10 cellular contexts compared by ENCODE assay signal in the genomic region with DNA sequence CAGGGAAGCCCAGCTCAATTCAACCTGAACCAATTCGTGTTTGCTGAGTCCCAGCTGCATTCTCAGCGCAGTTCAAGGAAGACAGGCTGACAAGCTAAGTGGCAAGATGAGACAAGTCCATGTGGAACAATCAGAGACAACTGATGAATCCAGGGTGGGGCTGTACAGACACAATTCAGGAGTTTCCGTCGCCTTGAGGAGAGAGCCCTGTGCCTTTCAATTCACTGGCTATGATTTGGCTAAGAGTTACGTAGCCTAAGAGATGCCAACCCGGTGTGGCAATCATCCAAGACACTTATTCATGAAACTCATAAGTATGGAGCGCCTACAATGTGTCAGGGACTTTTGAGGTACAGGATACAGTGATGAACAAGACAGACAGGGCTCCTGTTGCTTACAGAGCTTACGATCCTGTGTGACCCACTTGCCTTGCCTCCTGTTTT. TPM values are rescaled to one million over a fixed set of nuclear protein-coding genes. Genes with fewer than 3 reads are reported as not detected.
DNase-seq lines count a peak whose midpoint lies in the region; ATAC-seq, FAIRE-seq and TF ChIP-seq lines count a peak whose summit lies in the region.
"Had no signal": no experiment of that assay in that cellular context is flagged by ENCODE, and none has a peak within 500 bp of the region (broad histone marks: within the 10 kb centered on the region; RNA-seq: fewer than 3 reads in every experiment).

No MANE protein-coding gene starts in this region.

- peaks cover 98% of the 10 kb centered on the region for H3K4me1 Mint-ChIP-seq in activated T-helper 1 cell treated with anti-CD3 and anti-CD28 coated beads, Interleukin-12 subunit alpha, Interleukin-12 subunit beta, Interleukin-2, Interleukin-4 antibody, amounts not matched to agents 30 ng/mL and 10 ng/mL and 1 ng/mL, durations not matched to agents 14 hours and 24 hours and 36 hours (ENCODE audit: low read depth)

- H3K9ac ChIP-seq in kidney (ENCODE audit: low read length in 2 of 2) = no peak overlapping the region

- DNase-seq in stimulated activated CD4-positive, alpha-beta T cell treated with anti-CD3 and anti-CD28 coated beads, Interleukin-15, amount 100 ng/mL, for 24 hours = peak; percentile 51
- DNase-seq in stimulated activated CD4-positive, alpha-beta T cell treated with anti-CD3 and anti-CD28 coated beads, Interleukin-4, amount 100 ng/mL, for 1 hour = no peak
- DNase-seq in activated T-helper 1 cell treated with anti-CD3 and anti-CD28 coated beads, Interleukin-12 subunit alpha, Interleukin-12 subunit beta, Interleukin-2, Interleukin-4 antibody, amounts not matched to agents 30 ng/mL and 10 ng/mL and 1 ng/mL, durations not matched to agents 14 hours and 24 hours and 36 hours (ENCODE audit: low spot score) = no peak
- DNase-seq in urothelium cell line (ENCODE audit: low spot score) (no peak), kidney (no peak), globus pallidus (ENCODE audit: low spot score) (no peak), SHP77 (lab: John Stamatoyannopoulos, UW) (no peak)

- H3K4me3 ChIP-seq in kidney (ENCODE audit: low read length in 2 of 2) = no peak overlapping the region

- peak overlapping the region; percentile 69 for H3K4me3 Mint-ChIP-seq in activated T-helper 1 cell treated with anti-CD3 and anti-CD28 coated beads, Interleukin-12 subunit alpha, Interleukin-12 subunit beta, Interleukin-2, Interleukin-4 antibody, amounts not matched to agents 30 ng/mL and 10 ng/mL and 1 ng/mL, durations not matched to agents 14 hours and 24 hours and 36 hours

- peaks cover 58% of the 10 kb centered on the region for H3K36me3 Mint-ChIP-seq in activated T-helper 1 cell treated with anti-CD3 and anti-CD28 coated beads, Interleukin-12 subunit alpha, Interleukin-12 subunit beta, Interleukin-2, Interleukin-4 antibody, amounts not matched to agents 30 ng/mL and 10 ng/mL and 1 ng/mL, durations not matched to agents 14 hours and 24 hours and 36 hours (ENCODE audit: low read depth)

- H3K27me3 Mint-ChIP-seq in activated T-helper 1 cell treated with anti-CD3 and anti-CD28 coated beads, Interleukin-12 subunit alpha, Interleukin-12 subunit beta, Interleukin-2, Interleukin-4 antibody, amounts not matched to agents 30 ng/mL and 10 ng/mL and 1 ng/mL, durations not matched to agents 14 hours and 24 hours and 36 hours (ENCODE audit: insufficient read depth) = no peaks in the 10 kb centered on the region

- intact Hi-C loops in activated T-helper 1 cell treated with anti-CD3 and anti-CD28 coated beads, Interleukin-12 subunit alpha, Interleukin-12 subunit beta, Interleukin-2, Interleukin-4 antibody, amounts not matched to agents 30 ng/mL and 10 ng/mL and 1 ng/mL, durations not matched to agents 14 hours and 24 hours and 36 hours (cut with micrococcal nuclease) = loop anchor here (1.0 to 5.0 kb wide), 7 partner anchors 57 to 952 kb away; a partner anchor contains a TSS
- intact Hi-C loops in kidney (cut with DNase I) = no loop called here

- H3K36me3 ChIP-seq in kidney (ENCODE audit: control insufficient read depth in 1 of 2, insufficient read depth in 2 of 2, low read length in 2 of 2) = no peaks in the 10 kb centered on the region

- no peaks in the 10 kb centered on the region for H3K4me1 ChIP-seq in kidney (ENCODE audit: control insufficient read depth in 1 of 2, insufficient read depth in 1 of 2, low read depth in 1 of 2, low read length in 2 of 2)

- ATAC-seq in HG03520 (IDR thresholded peaks at IDR 0.05; ENCODE audit: unreplicated experiment) = peak; percentile 22

- no peak for TF ChIP-seq CTCF in kidney (IDR thresholded peaks at IDR 0.05; ENCODE audit: borderline replicate concordance, extremely low read depth, insufficient read depth)

- H3K9me3 Mint-ChIP-seq in activated T-helper 1 cell treated with anti-CD3 and anti-CD28 coated beads, Interleukin-12 subunit alpha, Interleukin-12 subunit beta, Interleukin-2, Interleukin-4 antibody, amounts not matched to agents 30 ng/mL and 10 ng/mL and 1 ng/mL, durations not matched to agents 14 hours and 24 hours and 36 hours = peaks cover 4% of the 10 kb centered on the region

- FAIRE-seq in urothelium cell line (lab: Jason Lieb, UNC) = peak; percentile 52
- no peak for FAIRE-seq in kidney (lab: Jason Lieb, UNC)
- FAIRE-seq: HTR-8/SVneo had no signal

- no peak overlapping the region for H3K27ac ChIP-seq in kidney (ENCODE audit: low read depth in 2 of 2, low read length in 2 of 2)

- H3K27ac Mint-ChIP-seq in activated T-helper 1 cell treated with anti-CD3 and anti-CD28 coated beads, Interleukin-12 subunit alpha, Interleukin-12 subunit beta, Interleukin-2, Interleukin-4 antibody, amounts not matched to agents 30 ng/mL and 10 ng/mL and 1 ng/mL, durations not matched to agents 14 hours and 24 hours and 36 hours = peak overlapping the region; percentile 98

- no peaks in the 10 kb centered on the region for H3K9me3 ChIP-seq in kidney (ENCODE audit: control insufficient read depth in 1 of 2, low read length in 2 of 2)

RNA-seq across cellular contexts. Expression of a gene that starts 15.5 kb away (rescaled TPM):
- 812 and 827 TPM in 2 replicates for total RNA-seq in activated T-helper 1 cell treated with anti-CD3 and anti-CD28 coated beads, Interleukin-12 subunit alpha, Interleukin-12 subunit beta, Interleukin-2, Interleukin-4 antibody, amounts not matched to agents 30 ng/mL and 10 ng/mL and 1 ng/mL, durations not matched to agents 14 hours and 24 hours and 36 hours
- total RNA-seq in kidney = 0.66 TPM
- 0.54 TPM for polyA plus RNA-seq in kidney (ENCODE audit: insufficient read depth, low read depth, low replicate concordance)
- polyA plus RNA-seq: BJ had no signal

Comparison
In these comparisons a context has a peak if more than half of its experiments do, and no peak if none do; other contexts are left out.
1. RNA of a gene that starts 15.5 kb away (total RNA-seq): 812 to 827 TPM in activated T-helper 1 cell treated with anti-CD3 and anti-CD28 coated beads, Interleukin-12 subunit alpha, Interleukin-12 subunit beta, Interleukin-2, Interleukin-4 antibody, amounts not matched to agents 30 ng/mL and 10 ng/mL and 1 ng/mL, durations not matched to agents 14 hours and 24 hours and 36 hours; 0.66 TPM in kidney (single experiment); every median in the first group is over 100 times any median in the second.